In genomic region chr2:190744041-190744440, GRCh38 we compare ENCODE assay signal across 17 cellular contexts.
DNase-seq lines count a peak whose midpoint lies in the region; ATAC-seq lines count a peak whose summit lies in the region.
"Had no signal": no experiment of that assay in that cellular context is flagged by ENCODE, and none has a peak within 500 bp of the region (broad histone marks: within the 10 kb centered on the region; RNA-seq: fewer than 3 reads in every experiment).

No MANE protein-coding gene starts in this region.

- no peak for ATAC-seq in GM21576 (IDR thresholded peaks at IDR 0.05; ENCODE audit: unreplicated experiment)
- ATAC-seq: A549 had no signal

- H3K9me3 Mint-ChIP-seq in activated T-helper 2 cell treated with anti-CD3 and anti-CD28 coated beads, Interferon-gamma antibody, Interleukin-2, Interleukin-4, amounts not matched to agents 10 μg/mL and 5 μg/mL and 100 μg/mL, durations not matched to agents 14 hours and 24 hours and 36 hours = no peaks in the 10 kb centered on the region

- H3K4me1 Mint-ChIP-seq in activated T-helper 2 cell treated with anti-CD3 and anti-CD28 coated beads, Interferon-gamma antibody, Interleukin-2, Interleukin-4, amounts not matched to agents 10 μg/mL and 5 μg/mL and 100 μg/mL, durations not matched to agents 14 hours and 24 hours and 36 hours (ENCODE audit: low read depth) = peaks cover 15% of the 10 kb centered on the region

- no peak overlapping the region for H3K4me3 Mint-ChIP-seq in activated T-helper 2 cell treated with anti-CD3 and anti-CD28 coated beads, Interferon-gamma antibody, Interleukin-2, Interleukin-4, amounts not matched to agents 10 μg/mL and 5 μg/mL and 100 μg/mL, durations not matched to agents 14 hours and 24 hours and 36 hours (ENCODE audit: low read depth)
- H3K4me3 Mint-ChIP-seq: HFFc6 had no signal

- no peaks in the 10 kb centered on the region for H3K36me3 Mint-ChIP-seq in activated T-helper 2 cell treated with anti-CD3 and anti-CD28 coated beads, Interferon-gamma antibody, Interleukin-2, Interleukin-4, amounts not matched to agents 10 μg/mL and 5 μg/mL and 100 μg/mL, durations not matched to agents 14 hours and 24 hours and 36 hours (ENCODE audit: low read depth)

- intact Hi-C loops in activated T-helper 2 cell treated with anti-CD3 and anti-CD28 coated beads, Interferon-gamma antibody, Interleukin-2, Interleukin-4, amounts not matched to agents 10 μg/mL and 5 μg/mL and 100 μg/mL, durations not matched to agents 14 hours and 24 hours and 36 hours (cut with micrococcal nuclease) = no loop called here

- DNase-seq in activated CD4-positive, alpha-beta T cell treated with anti-CD3 and anti-CD28 coated beads for 4 hours = peak; percentile 18 to 29
- no peak for DNase-seq in activated CD4-positive, alpha-beta T cell treated with anti-CD3 and anti-CD28 coated beads for 48 hours
- DNase-seq in Ammon's horn (ENCODE audit: low spot score) (peak; percentile 9), left kidney (ENCODE audit: low read depth, low spot score) (peak; percentile 68), cerebellum (ENCODE audit: low spot score) (no peak)
- DNase-seq in activated T-helper 2 cell treated with anti-CD3 and anti-CD28 coated beads, Interferon-gamma antibody, Interleukin-2, Interleukin-4, amounts not matched to agents 10 μg/mL and 5 μg/mL and 100 μg/mL, durations not matched to agents 14 hours and 24 hours and 36 hours (ENCODE audit: low spot score) = no peak
- no peak for DNase-seq in activated CD8-positive, alpha-beta memory T cell treated with anti-CD3 and anti-CD28 coated beads for 24 hours
- DNase-seq: HFFc6; Karpas-422; MG63; NCI-H1092; NCI-H1694; NCI-H446 treated with DMSO at 0.1 percent for 48 hours; NK-92 treated with Interleukin-12 subunit alpha and Interleukin-12 subunit beta, amount 100 ng/mL, for 24 hours; SHP77 had no signal

- H3K27me3 Mint-ChIP-seq in activated T-helper 2 cell treated with anti-CD3 and anti-CD28 coated beads, Interferon-gamma antibody, Interleukin-2, Interleukin-4, amounts not matched to agents 10 μg/mL and 5 μg/mL and 100 μg/mL, durations not matched to agents 14 hours and 24 hours and 36 hours (ENCODE audit: low read depth) = no peaks in the 10 kb centered on the region

- peak overlapping the region; percentile 50 for H3K27ac Mint-ChIP-seq in activated T-helper 2 cell treated with anti-CD3 and anti-CD28 coated beads, Interferon-gamma antibody, Interleukin-2, Interleukin-4, amounts not matched to agents 10 μg/mL and 5 μg/mL and 100 μg/mL, durations not matched to agents 14 hours and 24 hours and 36 hours
- H3K27ac Mint-ChIP-seq: HFFc6 had no signal

Comparison
In these comparisons a context has a peak if more than half of its experiments do, and no peak if none do; other contexts are left out.
1. DNase-seq: peak in activated CD4-positive, alpha-beta T cell treated with anti-CD3 and anti-CD28 coated beads for 4 hours (2 of 2), Ammon's horn (single experiment) and left kidney (single experiment); none in activated CD4-positive, alpha-beta T cell treated with anti-CD3 and anti-CD28 coated beads for 48 hours (single experiment), activated T-helper 2 cell treated with anti-CD3 and anti-CD28 coated beads, Interferon-gamma antibody, Interleukin-2, Interleukin-4, amounts not matched to agents 10 μg/mL and 5 μg/mL and 100 μg/mL, durations not matched to agents 14 hours and 24 hours and 36 hours (single experiment), activated CD8-positive, alpha-beta memory T cell treated with anti-CD3 and anti-CD28 coated beads for 24 hours (single experiment) and cerebellum (single experiment).